Comparison of ENCODE assay signal across 12 cellular contexts in the genomic region with DNA sequence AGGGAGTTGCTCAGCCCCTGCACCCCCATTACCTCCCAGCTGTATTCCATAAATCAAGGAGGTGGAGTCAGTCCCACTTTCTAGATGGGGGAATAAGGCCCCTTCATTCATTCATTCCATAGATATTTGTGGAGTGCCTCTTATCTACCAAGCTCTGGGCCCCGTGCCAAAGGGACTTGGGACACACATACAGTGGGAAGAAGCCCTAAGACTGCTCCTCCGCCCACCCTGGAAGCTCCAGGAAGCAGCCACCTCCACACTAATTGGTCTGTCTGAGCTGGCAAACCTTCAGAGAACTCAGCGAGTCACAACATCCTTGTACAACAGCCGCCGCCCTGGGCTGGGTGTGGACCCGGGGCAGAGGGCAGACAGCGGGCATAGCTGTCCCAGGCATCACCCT. TPM values are rescaled to one million over a fixed set of nuclear protein-coding genes. Genes with fewer than 3 reads are reported as not detected.
A peak's percentile ranks its signal among the peaks of the same experiment; 100 is the strongest.
DNase-seq lines count a peak whose midpoint lies in the region; FAIRE-seq and TF ChIP-seq lines count a peak whose summit lies in the region.
"Had no signal": no experiment of that assay in that cellular context is flagged by ENCODE, and none has a peak within 500 bp of the region (broad histone marks: within the 10 kb centered on the region; RNA-seq: fewer than 3 reads in every experiment).

No MANE protein-coding gene starts in this region.

- DNase-seq in AG10803 (ENCODE audit: low read depth) (peak; percentile 97), M059J (ENCODE audit: low read depth) (peak; percentile 98), bronchial epithelial cell (ENCODE audit: low read depth) (peak; percentile 65), lung microvascular endothelial cell (ENCODE audit: low read depth in 2 of 2) (peak; percentile 29 to 55), NAMALWA (ENCODE audit: low spot score) (no peak), NCI-H1417 treated with DMSO at 0.1 percent for 48 hours (lab: John Stamatoyannopoulos, UW) (no peak), DMS79 (lab: John Stamatoyannopoulos, UW) (no peak), MV-4-11 (lab: John Stamatoyannopoulos, UW) (no peak)
- DNase-seq: posterior cingulate gyrus; SHP77 treated with DMSO at 0.1 percent for 48 hours; stimulated activated naive CD4-positive, alpha-beta T cell had no signal

- no peak for FAIRE-seq in bronchial epithelial cell (lab: Jason Lieb, UNC)

- no peak overlapping the region for H3K4me3 ChIP-seq in AG10803 (ENCODE audit: low read length)
- H3K4me3 ChIP-seq in bronchial epithelial cell (ENCODE audit: low read depth, low read length): no peak overlapping the region

- peaks cover 6% of the 10 kb centered on the region for H3K27me3 ChIP-seq in bronchial epithelial cell (ENCODE audit: control insufficient read depth, insufficient read depth, low read length)

- no peaks in the 10 kb centered on the region for H3K36me3 ChIP-seq in bronchial epithelial cell (ENCODE audit: control insufficient read depth, insufficient read depth, low read length)

- TF ChIP-seq CTCF in AG10803 (conservative IDR thresholded peaks at IDR 0.05; ENCODE audit: low read length) (no peak), bronchial epithelial cell (IDR thresholded peaks at IDR 0.05; ENCODE audit: insufficient read depth, low read length, severe bottlenecking) (no peak)

RNA-seq across cellular contexts. Expression of a gene that starts 6.4 kb away (rescaled TPM):
- 1.5 and 3.5 TPM in 2 replicates for total RNA-seq in M059J (2014; rRNA removed; shearing (Covaris generic))
- total RNA-seq in bronchial epithelial cell: 0.26 TPM in 2 replicates
- under 0.01 TPM in 2 replicates for total RNA-seq in lung microvascular endothelial cell
- total RNA-seq: activated T-helper 17 cell treated with anti-CD3 and anti-CD28 coated beads, Interleukin-2, amount 50 U/mL, for 72 hours had no signal

RNA-seq across cellular contexts. Expression of a gene that starts 22.7 kb away (rescaled TPM):
- not detected in 2 replicates for total RNA-seq in M059J (2014; rRNA removed; shearing (Covaris generic))
- 0.26 and 0.53 TPM in 2 replicates for total RNA-seq in bronchial epithelial cell
- total RNA-seq in lung microvascular endothelial cell: not detected in 2 replicates
- total RNA-seq: activated T-helper 17 cell treated with anti-CD3 and anti-CD28 coated beads, Interleukin-2, amount 50 U/mL, for 72 hours had no signal

RNA-seq across cellular contexts. Expression of a gene that starts 40.0 kb away (rescaled TPM):
- 0.22 TPM in 1 of 2 replicates, not detected in the other for total RNA-seq in M059J (2014; rRNA removed; shearing (Covaris generic))
- total RNA-seq in bronchial epithelial cell (not detected in 2 replicates), lung microvascular endothelial cell (not detected in 2 replicates)
- total RNA-seq: activated T-helper 17 cell treated with anti-CD3 and anti-CD28 coated beads, Interleukin-2, amount 50 U/mL, for 72 hours had no signal

Comparison
In these comparisons a context has a peak if more than half of its experiments do, and no peak if none do; other contexts are left out.
1. DNase-seq: peak in AG10803 (single experiment), M059J (single experiment), bronchial epithelial cell (single experiment) and lung microvascular endothelial cell (2 of 2); none in NAMALWA (single experiment), NCI-H1417 treated with DMSO at 0.1 percent for 48 hours (single experiment), DMS79 (single experiment) and MV-4-11 (single experiment).